ENCODE assay signal across 24 cellular contexts in genomic region chr13:27851049-27851448, GRCh38. TPM values are rescaled to one million over a fixed set of nuclear protein-coding genes. Genes with fewer than 3 reads are reported as not detected.
A peak's percentile ranks its signal among the peaks of the same experiment; 100 is the strongest.
DNase-seq lines count a peak whose midpoint lies in the region; ATAC-seq, FAIRE-seq and TF ChIP-seq lines count a peak whose summit lies in the region.
"Had no signal": no experiment of that assay in that cellular context is flagged by ENCODE, and none has a peak within 500 bp of the region (broad histone marks: within the 10 kb centered on the region; RNA-seq: fewer than 3 reads in every experiment).

No MANE protein-coding gene starts in this region.

- H3K27me3 ChIP-seq in body of pancreas = no peaks in the 10 kb centered on the region
- H3K27me3 ChIP-seq in muscle layer of duodenum (ENCODE audit: low read depth, low read length) = peaks cover 4% of the 10 kb centered on the region
- H3K27me3 ChIP-seq in testis = no peaks in the 10 kb centered on the region
- H3K27me3 ChIP-seq: Peyer's patch had no signal

- no peak overlapping the region for H3K4me3 Mint-ChIP-seq in endothelial cell (ENCODE audit: unreplicated experiment)
- H3K4me3 Mint-ChIP-seq: CD14-positive monocyte; CD8-positive, alpha-beta memory T cell had no signal

- H3K4me1 ChIP-seq in body of pancreas = peaks cover 17% of the 10 kb centered on the region
- H3K4me1 ChIP-seq in muscle layer of duodenum (ENCODE audit: control insufficient read depth in 1 of 2, insufficient read depth in 2 of 2, low read length in 2 of 2) = no peaks in the 10 kb centered on the region
- no peaks in the 10 kb centered on the region for H3K4me1 ChIP-seq in testis
- H3K4me1 ChIP-seq: BE2C, Peyer's patch had no signal

- no peak for FAIRE-seq in GM12892 (lab: Jason Lieb, UNC)
- FAIRE-seq: GM18507 had no signal

- H3K36me3 Mint-ChIP-seq in endothelial cell (ENCODE audit: low read depth, unreplicated experiment) = no peaks in the 10 kb centered on the region
- H3K36me3 Mint-ChIP-seq: CD14-positive monocyte; CD8-positive, alpha-beta memory T cell had no signal

- H3K36me3 ChIP-seq in body of pancreas (replicated peaks in 1 of 2; ENCODE audit: insufficient read depth in 1 of 2, low read depth in 2 of 2) = no peaks in the 10 kb centered on the region
- no peaks in the 10 kb centered on the region for H3K36me3 ChIP-seq in muscle layer of duodenum (ENCODE audit: control insufficient read depth in 1 of 2, insufficient read depth in 2 of 2, low read length in 2 of 2)
- H3K36me3 ChIP-seq in testis (ENCODE audit: low read depth, missing control alignments) = no peaks in the 10 kb centered on the region
- H3K36me3 ChIP-seq: BE2C, Peyer's patch had no signal

- WGBS in body of pancreas, 2 donors = 54 to 75% methylated on average over 5 of the region's 5 CpGs
- WGBS in testis, 2 donors = 68 to 71% methylated on average over 4 to 5 of the region's 5 CpGs

- peak; percentile 18 for DNase-seq in NOMO-1 treated with DMSO at 0.1 percent for 48 hours (lab: John Stamatoyannopoulos, UW; ENCODE audit: unreplicated experiment)
- DNase-seq in NOMO-1 treated with dmso at 0.1 percent for 144 hours (lab: John Stamatoyannopoulos, UW; ENCODE audit: unreplicated experiment) = no peak
- DNase-seq in body of pancreas = no peak
- DNase-seq in endothelial cell (ENCODE audit: low spot score) = no peak
- no peak for DNase-seq in GM12892 (ENCODE audit: insufficient read length)
- DNase-seq in testis = no peak
- DNase-seq: 8988T; ACHN; BE2C; CD8-positive, alpha-beta memory T cell; DMS153; DND-41; GM23248; H7; NCI-H2029; NCI-H446; NCI-H524 treated with DMSO at 0.1 percent for 48 hours; NCI-H774; SK-N-SH had no signal

- TF ChIP-seq CTCF in body of pancreas (IDR thresholded peaks at IDR 0.05) (no peak), endothelial cell (IDR thresholded peaks at IDR 0.05; ENCODE audit: unreplicated experiment) (no peak), testis (IDR thresholded peaks at IDR 0.05) (no peak)

- no peaks in the 10 kb centered on the region for H3K9me3 ChIP-seq in body of pancreas
- no peaks in the 10 kb centered on the region for H3K9me3 ChIP-seq in muscle layer of duodenum (ENCODE audit: control insufficient read depth in 1 of 2, low read length in 2 of 2)
- H3K9me3 ChIP-seq in testis = no peaks in the 10 kb centered on the region
- H3K9me3 ChIP-seq: BE2C, Peyer's patch, SK-N-SH had no signal

- peak; percentile 48 for ATAC-seq in body of pancreas

- H3K27me3 Mint-ChIP-seq in endothelial cell (ENCODE audit: unreplicated experiment) = peaks cover 4% of the 10 kb centered on the region

- intact Hi-C loops in body of pancreas (cut with DNase I) = no loop called here
- intact Hi-C loops in testis (cut with DNase I; ENCODE audit: low total_unique reads) = no loop called here

- H3K4me3 ChIP-seq in body of pancreas (no peak overlapping the region), muscle layer of duodenum (ENCODE audit: low read depth in 1 of 2, low read length in 2 of 2) (no peak overlapping the region), testis (no peak overlapping the region)
- H3K4me3 ChIP-seq: GM23248, Peyer's patch had no signal

- no peak overlapping the region for H3K27ac Mint-ChIP-seq in endothelial cell (ENCODE audit: unreplicated experiment)
- H3K27ac Mint-ChIP-seq: CD14-positive monocyte; CD8-positive, alpha-beta memory T cell had no signal

- peak overlapping the region in 1 of 4 donors; percentile 30 for H3K27ac ChIP-seq in body of pancreas
- H3K27ac ChIP-seq in muscle layer of duodenum (ENCODE audit: low read length) = peak overlapping the region; percentile 39
- no peak overlapping the region for H3K27ac ChIP-seq in testis
- H3K27ac ChIP-seq: GM23248, HL-60, Peyer's patch had no signal

- H3K9me3 Mint-ChIP-seq in endothelial cell (ENCODE audit: unreplicated experiment) = no peaks in the 10 kb centered on the region
- H3K9me3 Mint-ChIP-seq: CD8-positive, alpha-beta memory T cell had no signal

- TF ChIP-seq POLR2A in body of pancreas (IDR thresholded peaks at IDR 0.05) (no peak), GM12892 (IDR thresholded peaks at IDR 0.05; ENCODE audit: low read depth, low read length) (no peak), testis (IDR thresholded peaks at IDR 0.05) (no peak)

- no peaks in the 10 kb centered on the region for H3K4me1 Mint-ChIP-seq in endothelial cell (ENCODE audit: unreplicated experiment)
- H3K4me1 Mint-ChIP-seq: CD14-positive monocyte; CD8-positive, alpha-beta memory T cell had no signal

RNA-seq across cellular contexts. Expression of gene GSX1, which starts 58.8 kb away (rescaled TPM):
- total RNA-seq in body of pancreas (not detected), endothelial cell (ENCODE audit: unreplicated experiment) (not detected), testis (not detected)
- polyA plus RNA-seq in GM12892 (2012; ENCODE audit: missing spikeins) = not detected
- polyA plus RNA-seq in testis (ENCODE audit: insufficient read depth, low read depth, low replicate concordance) = not detected
- total RNA-seq: CD8-positive, alpha-beta memory T cell; GM23248; H7; Peyer's patch had no signal
- polyA plus RNA-seq: CD14-positive monocyte; CD8-positive, alpha-beta memory T cell; GM23248; SK-N-SH had no signal
